In the genomic region with DNA sequence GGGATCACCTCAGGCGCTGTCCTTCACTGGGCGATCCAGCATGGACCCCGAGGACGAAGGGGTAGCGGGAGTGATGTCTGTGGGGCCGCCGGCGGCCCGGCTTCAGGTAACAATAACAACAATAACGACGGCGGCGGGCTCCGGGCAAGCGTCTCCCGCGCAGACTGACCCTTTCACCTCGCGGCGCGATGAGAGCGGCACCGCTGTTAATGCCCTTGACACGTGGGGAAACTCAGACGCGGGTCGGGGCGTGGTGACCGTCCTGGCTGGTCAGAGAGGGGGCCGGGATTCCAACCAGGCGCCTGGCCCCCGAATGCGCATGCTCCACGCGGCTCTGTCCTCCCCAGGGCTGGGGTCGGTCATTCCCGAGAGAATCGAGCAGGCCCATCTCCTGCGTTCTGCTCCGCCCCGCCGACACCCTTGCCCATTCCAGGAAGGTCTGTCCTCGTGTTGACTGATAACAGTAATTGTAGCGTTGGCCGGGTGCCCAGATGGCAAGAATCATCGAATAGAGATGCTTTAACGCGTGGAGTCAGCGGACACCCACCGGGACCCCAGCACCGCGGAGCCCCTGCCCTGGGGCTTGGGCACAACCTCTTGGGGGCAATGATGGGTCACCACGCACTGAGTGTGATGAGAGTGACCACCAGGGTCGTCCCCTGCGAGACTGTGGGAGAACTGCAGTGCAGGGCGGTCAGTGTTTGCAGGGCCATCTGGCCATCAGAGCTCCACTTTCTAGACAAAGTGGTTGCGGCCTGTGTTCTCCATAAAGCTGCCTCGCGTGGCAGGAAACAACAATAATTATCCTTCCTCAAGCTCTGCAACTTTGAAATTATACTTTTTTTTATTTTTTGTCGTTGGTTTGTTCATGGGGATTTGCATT, we compare ENCODE assay signal across 1 cellular context.
TF ChIP-seq lines count a peak whose summit lies in the region.

No MANE protein-coding gene starts in this region.

TF ChIP-seq in WTC11, 78 proteins besides CTCF, POLR2A, EP300 and RAD21 (continued from another document):
- TF ChIP-seq PRDM15 (CRISPR knock-in tag; IDR thresholded peaks at IDR 0.05) (no peak), RORB (CRISPR knock-in tag; IDR thresholded peaks at IDR 0.05) (no peak)
